Comparison of ENCODE assay signal across 26 cellular contexts in the genomic region with DNA sequence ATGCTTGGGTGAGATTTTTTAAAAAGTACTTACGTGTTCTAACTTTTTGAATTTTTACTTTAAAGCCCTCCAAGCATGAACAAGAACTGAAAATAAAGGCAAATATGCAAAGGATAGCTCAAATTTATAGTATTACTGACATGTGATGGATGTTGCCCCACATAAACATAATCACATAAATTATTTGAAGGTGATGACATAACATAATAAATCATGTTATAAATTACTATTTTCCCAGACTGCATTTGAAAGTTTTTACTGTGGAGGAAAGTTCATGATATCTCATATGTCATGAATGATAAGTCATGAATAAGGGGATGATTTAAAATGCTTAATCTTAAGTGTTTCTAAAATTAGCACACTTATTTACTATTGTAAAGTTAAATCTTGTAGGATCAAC.
"Had no signal": no experiment of that assay in that cellular context is flagged by ENCODE, and none has a peak within 500 bp of the region (broad histone marks: within the 10 kb centered on the region; RNA-seq: fewer than 3 reads in every experiment).

No MANE protein-coding gene starts in this region.

- H3K27me3 ChIP-seq: brain microvascular endothelial cell, dorsolateral prefrontal cortex had no signal

- FAIRE-seq: astrocyte, bronchial epithelial cell, frontal cortex had no signal

- DNase-seq: activated B cell treated with CpG ODN at 0.5 μM for 24 hours; activated CD4-positive, alpha-beta T cell treated with anti-CD3 and anti-CD28 coated beads for 48 hours; activated CD4-positive, alpha-beta T cell treated with anti-CD3 and anti-CD28 coated beads, Interleukin-2, amount 50 U/mL, for 1 hour; activated CD4-positive, alpha-beta T cell treated with anti-CD3 and anti-CD28 coated beads, Interleukin-2, amount 50 U/mL, for 48 hours; activated CD8-positive, alpha-beta memory T cell treated with anti-CD3 and anti-CD28 coated beads for 24 hours; activated CD8-positive, alpha-beta T cell treated with anti-CD3 and anti-CD28 coated beads for 36 hours; activated effector memory CD4-positive, alpha-beta T cell treated with Interleukin-2 at 50 U/mL for 16 hours; activated gamma-delta T cell treated with Interleukin-2 at 50 U/mL for 16 hours; activated naive CD4-positive, alpha-beta T cell treated with anti-CD3 and anti-CD28 coated beads, Interleukin-2, amount 50 U/mL, for 16 hours; activated naive CD4-positive, alpha-beta T cell treated with Interleukin-2 at 50 U/mL for 16 hours; activated T-cell treated with anti-CD3 and anti-CD28 coated beads, Interleukin-2, amount 50 U/mL, for 4 hours; amniotic stem cell; anterior cingulate cortex; brain microvascular endothelial cell; dorsolateral prefrontal cortex; effector memory CD4-positive, alpha-beta T cell; endodermal cell; foreskin fibroblast; head of caudate nucleus; T-helper 17 cell; T1000; WERI-Rb-1 had no signal

- H3K36me3 ChIP-seq: brain microvascular endothelial cell, WERI-Rb-1 had no signal

- H3K27ac ChIP-seq: brain microvascular endothelial cell, coronary artery, dorsolateral prefrontal cortex, WERI-Rb-1 had no signal

- H3K4me3 ChIP-seq: coronary artery, dorsolateral prefrontal cortex had no signal
